ENCODE assay signal across 11 cellular contexts in the genomic region with DNA sequence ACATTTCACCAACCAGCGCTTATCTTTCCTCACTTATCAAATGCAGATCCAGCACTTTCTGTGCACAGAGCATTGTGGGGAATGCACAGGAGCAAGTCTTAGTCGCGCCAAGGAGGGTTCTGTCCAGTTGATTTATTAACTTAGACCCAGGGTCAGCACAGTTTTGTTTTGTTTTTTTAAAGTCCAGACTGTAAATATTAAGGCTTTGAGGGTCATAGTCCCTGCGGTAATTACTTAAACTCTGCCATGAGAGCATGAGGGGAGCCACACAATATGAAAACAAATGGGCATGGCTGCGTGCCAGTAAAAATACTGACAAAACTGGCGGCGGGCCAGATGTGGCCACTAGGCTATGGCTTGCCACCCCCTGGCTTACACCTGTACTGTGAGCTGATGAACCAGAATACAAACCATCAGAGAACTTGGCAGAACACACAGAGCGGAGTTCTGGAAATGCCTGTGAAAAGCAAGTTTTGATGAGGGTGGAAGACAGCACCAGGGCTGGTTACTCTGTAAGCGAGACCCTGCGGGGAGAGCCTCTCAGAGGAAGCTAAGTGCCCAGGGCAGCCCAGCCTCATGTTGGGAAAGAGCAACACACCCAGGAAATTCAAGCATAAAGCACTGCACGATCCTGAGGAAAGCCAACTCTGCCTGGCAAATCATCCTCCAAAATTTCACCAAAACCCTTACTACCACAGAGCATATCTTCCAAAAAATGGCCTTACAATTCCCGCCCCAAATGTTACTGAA. TPM values are rescaled to one million over a fixed set of nuclear protein-coding genes. Genes with fewer than 3 reads are reported as not detected.
DNase-seq lines count a peak whose midpoint lies in the region; ATAC-seq and TF ChIP-seq lines count a peak whose summit lies in the region.
"Had no signal": no experiment of that assay in that cellular context is flagged by ENCODE, and none has a peak within 500 bp of the region (broad histone marks: within the 10 kb centered on the region; RNA-seq: fewer than 3 reads in every experiment).

No MANE protein-coding gene starts in this region.

- 0 out of 2 replicates have a peak, but pooled peaks cover 3% of the 10 kb centered on the region for H3K27me3 ChIP-seq in GM23248 (replicated peaks; ENCODE audit: insufficient read depth)

- WGBS in GM23248 (ENCODE audit: low coverage in 1 of 2, low lambda C conversion rate in 2 of 2, missing lambda C conversion rate in 2 of 2), 2 experiments, result 66 to 70% methylated on average over 12 of the region's 12 CpGs

- H3K4me3 ChIP-seq in mucosa of descending colon (no peak overlapping the region), GM23248 (no peak overlapping the region)

- H3K27ac ChIP-seq in GM23248, result no peak overlapping the region
- H3K27ac ChIP-seq: C4-2B had no signal

- H2AFZ ChIP-seq in GM23248, result no peak overlapping the region

- H3K9ac ChIP-seq in GM23248, result no peak overlapping the region

- H4K20me1 ChIP-seq in GM23248 (ENCODE audit: insufficient read depth), result no peaks in the 10 kb centered on the region

- intact Hi-C loops in mucosa of descending colon (cut with DNase I, micrococcal nuclease), result no loop called here

- H3K9me3 ChIP-seq in mucosa of descending colon (no peaks in the 10 kb centered on the region), GM23248 (ENCODE audit: low read depth) (no peaks in the 10 kb centered on the region)

- H3K4me1 ChIP-seq in mucosa of descending colon (ENCODE audit: low read depth) (peaks cover 6% of the 10 kb centered on the region), GM23248 (ENCODE audit: insufficient read depth) (no peaks in the 10 kb centered on the region)

- no peaks in the 10 kb centered on the region for H3K79me2 ChIP-seq in GM23248 (ENCODE audit: insufficient read depth)

- in situ Hi-C loops in GM23248 (cut with MboI), result no loop called here

- no peak overlapping the region for H3K4me2 ChIP-seq in GM23248 (ENCODE audit: unreplicated experiment)

- no peaks in the 10 kb centered on the region for H3F3A ChIP-seq in GM23248 (ENCODE audit: insufficient read depth)

- H3K36me3 ChIP-seq in mucosa of descending colon (ENCODE audit: low read depth), result no peaks in the 10 kb centered on the region
- H3K36me3 ChIP-seq in GM23248 (ENCODE audit: low read depth), result no peaks in the 10 kb centered on the region

- H3K9me2 ChIP-seq in GM23248 (ENCODE audit: insufficient read depth), result no peaks in the 10 kb centered on the region

- no peak for TF ChIP-seq CTCF in mucosa of descending colon (IDR thresholded peaks at IDR 0.05)

- DNase-seq in DMS153 (lab: John Stamatoyannopoulos, UW) (peak; percentile 62), NCI-H1105 treated with DMSO at 0.1 percent for 48 hours (lab: John Stamatoyannopoulos, UW) (peak; percentile 87), RPMI8226 (peak; percentile 93), mucosa of descending colon (peak in 2 of 3 donors; percentile 54 to 58), HuH-7 (ENCODE audit: low spot score) (no peak), GM23248 (no peak)
- DNase-seq: KBM-7; stimulated activated naive CD8-positive, alpha-beta T cell treated with anti-CD3 and anti-CD28 coated beads, Interleukin-15, amount 100 ng/mL, for 72 hours had no signal

- ATAC-seq in mucosa of descending colon (peak; percentile 50), HG02870 (IDR thresholded peaks at IDR 0.05; ENCODE audit: unreplicated experiment) (no peak), HG03108 (IDR thresholded peaks at IDR 0.05; ENCODE audit: unreplicated experiment) (no peak)
- ATAC-seq: stimulated activated naive CD8-positive, alpha-beta T cell treated with anti-CD3 and anti-CD28 coated beads, Interleukin-15, amount 100 ng/mL, for 72 hours had no signal

RNA-seq across cellular contexts. Expression of a gene that starts 43.6 kb away (rescaled TPM):
- total RNA-seq in mucosa of descending colon, result 10 to 100 TPM in 1 of 3 donors, 1 to 10 TPM in 2; 4.9 to 13.9 (median 5.4) TPM
- total RNA-seq in GM23248 (2014; rRNA removed; shearing (Covaris generic)), result not detected in 2 replicates
- polyA plus RNA-seq in GM23248 (2016; fragmentation: Nextera tagmentation; extraction: Ambion mirVana), result not detected in 2 replicates

Comparison
In these comparisons a context has a peak if more than half of its experiments do, and no peak if none do; other contexts are left out.
1. DNase-seq: peak in DMS153 (single experiment), NCI-H1105 treated with DMSO at 0.1 percent for 48 hours (single experiment), RPMI8226 (single experiment) and mucosa of descending colon (2 of 3); none in HuH-7 (single experiment) and GM23248 (single experiment).